In the genomic region with DNA sequence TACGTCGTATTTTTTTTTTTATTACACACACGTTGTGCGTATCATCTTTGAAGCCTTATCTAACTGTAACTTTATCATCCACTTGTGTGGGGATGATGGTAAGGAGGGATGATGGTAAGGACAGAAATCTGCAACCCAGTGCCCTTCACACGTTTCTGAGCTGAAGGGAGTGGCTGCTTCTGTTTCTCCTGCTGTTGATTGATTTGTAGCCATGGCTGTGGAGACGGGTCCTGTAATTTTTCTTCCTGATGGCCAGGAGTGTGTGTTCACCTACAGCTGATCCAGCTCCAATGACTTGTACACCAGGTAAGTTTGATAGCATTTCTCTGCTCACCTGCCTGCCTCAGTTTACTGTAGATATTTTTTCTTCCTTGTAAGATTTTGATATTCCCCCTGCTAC, we compare ENCODE assay signal across 5 cellular contexts.
"Had no signal": no experiment of that assay in that cellular context is flagged by ENCODE, and none has a peak within 500 bp of the region (broad histone marks: within the 10 kb centered on the region; RNA-seq: fewer than 3 reads in every experiment).

No MANE protein-coding gene starts in this region.

- H3K27ac Mint-ChIP-seq: H9, IgD-negative memory B cell had no signal

- H3K4me3 Mint-ChIP-seq: H9, IgD-negative memory B cell had no signal

- H3K27ac ChIP-seq: HL-60 had no signal

- H3K36me3 Mint-ChIP-seq: IgD-negative memory B cell had no signal

- H3K9me3 Mint-ChIP-seq: H9 had no signal

- DNase-seq: GOT3, H9, HCEC 1CT had no signal
